Comparison of ENCODE assay signal across 8 cellular contexts in the genomic region with DNA sequence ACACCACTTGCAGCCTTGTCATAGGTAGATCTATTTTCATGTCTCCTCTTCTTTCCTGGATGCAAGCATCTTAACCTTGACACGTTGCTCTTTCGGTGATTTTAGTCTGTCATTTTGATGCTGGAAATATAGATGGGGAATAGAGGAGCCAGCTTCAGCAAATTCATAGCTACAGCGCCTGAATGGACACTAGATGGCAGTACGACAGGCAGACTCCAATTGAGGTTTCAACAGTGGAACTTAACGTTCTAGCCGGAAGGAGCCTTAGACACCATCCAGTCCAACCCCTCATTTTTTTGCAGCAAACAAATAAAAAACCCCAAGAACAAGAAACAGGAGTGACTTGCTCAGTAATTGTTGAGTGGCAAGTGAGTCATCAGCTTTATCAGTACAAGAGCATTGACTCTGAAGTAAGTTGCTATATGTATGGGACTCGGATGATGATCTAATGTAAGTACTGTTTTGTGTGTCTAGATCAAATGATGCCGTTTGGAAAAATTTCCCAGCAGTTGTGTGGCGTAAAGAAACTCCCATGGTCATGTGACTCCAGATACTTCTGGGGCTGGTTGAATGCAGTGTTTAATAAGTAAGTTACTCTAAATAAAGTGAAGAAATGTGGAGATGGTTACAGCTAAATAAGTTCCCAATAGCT.
A peak's percentile ranks its signal among the peaks of the same experiment; 100 is the strongest.
DNase-seq lines count a peak whose midpoint lies in the region; ATAC-seq lines count a peak whose summit lies in the region.

No MANE protein-coding gene starts in this region.

- peak; percentile 33 to 40 for DNase-seq in stimulated activated CD4-positive, alpha-beta T cell treated with anti-CD3 and anti-CD28 coated beads, Interleukin-12 subunit alpha, Interleukin-12 subunit beta, amount 100 ng/mL, for 24 hours (ENCODE audit: low read depth in 2 of 2)
- DNase-seq in stimulated activated CD4-positive, alpha-beta T cell treated with anti-CD3 and anti-CD28 coated beads, Interleukin-12 subunit alpha, Interleukin-12 subunit beta, amount 100 ng/mL, for 4 hours = no peak
- DNase-seq in NCI-H1694 (lab: John Stamatoyannopoulos, UW) (peak; percentile 92), T-helper 2 cell (peak in 4 of 5 experiments; percentile 36 to 95 (median 57)), astrocyte of the hippocampus (ENCODE audit: low read depth, low spot score) (peak; percentile 92), iPS-NIHi11 (ENCODE audit: low spot score) (peak; percentile 69)

- H3K4me3 ChIP-seq in skin epidermis = peak overlapping the region in 2 of 7 experiments; percentile 4 to 16

- peak overlapping the region in 19 of 21 experiments; percentile 20 to 76 (median 61) for H3K27ac ChIP-seq in skin epidermis

- peak; percentile 83 for ATAC-seq in HG02884 (IDR thresholded peaks at IDR 0.05; ENCODE audit: unreplicated experiment)
